In the genomic region with DNA sequence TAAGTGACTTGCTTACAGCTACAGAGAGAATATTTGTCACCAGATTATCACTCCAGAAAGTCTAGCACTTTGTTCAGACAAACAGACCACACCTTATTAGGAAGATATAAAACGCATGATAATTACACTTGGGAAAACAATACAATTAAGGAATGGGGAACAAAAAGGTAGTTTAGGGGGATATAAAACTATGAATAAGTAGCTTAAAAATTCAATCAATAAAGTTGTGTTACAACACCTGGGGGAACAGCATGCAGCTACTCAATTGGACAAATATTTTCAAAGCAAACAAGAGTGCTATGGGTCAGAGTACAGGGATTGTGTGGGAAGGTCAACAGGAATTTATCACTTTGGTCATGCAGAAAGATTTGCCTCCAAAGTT, we compare ENCODE assay signal across 20 cellular contexts. TPM values are rescaled to one million over a fixed set of nuclear protein-coding genes. Genes with fewer than 3 reads are reported as not detected.
DNase-seq lines count a peak whose midpoint lies in the region; ATAC-seq, FAIRE-seq and TF ChIP-seq lines count a peak whose summit lies in the region.
"Had no signal": no experiment of that assay in that cellular context is flagged by ENCODE, and none has a peak within 500 bp of the region (broad histone marks: within the 10 kb centered on the region; RNA-seq: fewer than 3 reads in every experiment).

No MANE protein-coding gene starts in this region.

- no peaks in the 10 kb centered on the region for H3K9me1 ChIP-seq in keratinocyte (ENCODE audit: control insufficient read depth, extremely low read depth, insufficient read depth, low read length)

- H3K9me3 ChIP-seq in breast epithelium (no peaks in the 10 kb centered on the region), RWPE2 (ENCODE audit: severe bottlenecking) (no peaks in the 10 kb centered on the region), keratinocyte (ENCODE audit: control insufficient read depth, low read depth, low read length) (no peaks in the 10 kb centered on the region), prostate gland (no peaks in the 10 kb centered on the region)
- H3K9me3 ChIP-seq: mucosa of descending colon, thoracic aorta had no signal

- H2AFZ ChIP-seq in keratinocyte (ENCODE audit: control insufficient read depth, low read length): no peak overlapping the region
- H2AFZ ChIP-seq: neural progenitor cell had no signal

- no peak overlapping the region for H3K4me3 Mint-ChIP-seq in MCF 10A (ENCODE audit: unreplicated experiment)
- H3K4me3 Mint-ChIP-seq: activated B cell treated with CpG ODN at 0.5 μM for 24 hours; CD8-positive, alpha-beta memory T cell; neural progenitor cell had no signal

- no peak for TF ChIP-seq POLR2A in breast epithelium (IDR thresholded peaks at IDR 0.05)
- TF ChIP-seq POLR2A in prostate gland (IDR thresholded peaks at IDR 0.05): no peak

- intact Hi-C loops in MCF 10A (cut with micrococcal nuclease) (loop anchor here (2.0 kb wide), 1 partner anchor 76 kb away; no protein-coding TSS in a partner anchor), breast epithelium (cut with DNase I; ENCODE audit: low total_unique reads) (no loop called here), prostate gland (cut with DNase I) (no loop called here)

- BruUV-seq in MCF 10A (replicated peaks; lab: Mats Ljungman, UMichigan): no TSS peak

- H3K27me3 Mint-ChIP-seq in MCF 10A (ENCODE audit: insufficient read depth, unreplicated experiment): no peaks in the 10 kb centered on the region

- CTCF ChIA-PET in MCF 10A (lab: Yijun Ruan, JAX): interaction anchor here (0.6 to 1.2 kb wide), 7 partner anchors 11 to 184 kb away, joined by 3 to 5 read pairs (median 3); a partner anchor contains a TSS

- H3K36me3 Mint-ChIP-seq in MCF 10A (ENCODE audit: insufficient read depth, unreplicated experiment): peaks cover 94% of the 10 kb centered on the region
- H3K36me3 Mint-ChIP-seq: CD8-positive, alpha-beta memory T cell had no signal

- POLR2A ChIA-PET in MCF 10A (lab: Yijun Ruan, JAX): interaction anchor here (0.5 to 7.1 kb wide), 16 partner anchors 14 to 875 kb away, joined by 3 to 153 read pairs (median 4); a partner anchor contains a TSS

- peaks cover 29% of the 10 kb centered on the region for H3K4me1 Mint-ChIP-seq in MCF 10A (ENCODE audit: insufficient read depth, unreplicated experiment)
- H3K4me1 Mint-ChIP-seq: activated B cell treated with CpG ODN at 0.5 μM for 24 hours; CD8-positive, alpha-beta memory T cell had no signal

- H3K79me2 ChIP-seq in keratinocyte (ENCODE audit: control insufficient read depth, insufficient read depth, low read length): no peaks in the 10 kb centered on the region

- peak overlapping the region; percentile 26 for H3K4me2 ChIP-seq in keratinocyte (ENCODE audit: control insufficient read depth, extremely low read depth, insufficient read depth, low read depth, low read length)
- H3K4me2 ChIP-seq: neural progenitor cell had no signal

- no peak for DNase-seq in MCF 10A (ENCODE audit: unreplicated experiment)
- DNase-seq in breast epithelium (ENCODE audit: low spot score in 2 of 2): no peak
- no peak for DNase-seq in RWPE2 (ENCODE audit: low spot score)
- DNase-seq in keratinocyte (ENCODE audit: low read depth, low spot score): no peak
- DNase-seq in prostate gland (ENCODE audit: low spot score): no peak
- DNase-seq: activated B cell treated with CpG ODN at 0.5 μM for 24 hours; amygdala; cerebellar nuclear complex; DND-41; effector memory CD4-positive, alpha-beta T cell; KG1; left ventricle myocardium superior; mucosa of descending colon; NCI-H2081 had no signal

- dilution Hi-C loops in keratinocyte (cut with MboI; ENCODE audit: extremely low pct_ligation_motif_present, low sequenced_read_pairs): no loop called here

- no peaks in the 10 kb centered on the region for H4K20me1 ChIP-seq in keratinocyte (ENCODE audit: control insufficient read depth, extremely low read depth, insufficient read depth, low read length)

- no peak overlapping the region for H3K4me3 ChIP-seq in breast epithelium
- H3K4me3 ChIP-seq in RWPE2 (ENCODE audit: severe bottlenecking): no peak overlapping the region
- H3K4me3 ChIP-seq in keratinocyte (ENCODE audit: control insufficient read depth in 2 of 3, extremely low read depth in 1 of 3, insufficient read depth in 2 of 3, low read depth in 1 of 3, low read length in 3 of 3): no peak overlapping the region
- no peak overlapping the region for H3K4me3 ChIP-seq in prostate gland
- H3K4me3 ChIP-seq: mucosa of descending colon, neural progenitor cell, thoracic aorta had no signal

- FAIRE-seq in keratinocyte (lab: Jason Lieb, UNC): no peak

- H3K36me3 ChIP-seq in breast epithelium (no peaks in the 10 kb centered on the region), RWPE2 (ENCODE audit: low read depth) (peaks cover 33% of the 10 kb centered on the region; the same call in 1 of the 2 replicates), keratinocyte (ENCODE audit: control insufficient read depth in 2 of 2, extremely low read depth in 1 of 2, insufficient read depth in 2 of 2, low read length in 2 of 2) (peaks cover 0 to 3% of the 10 kb centered on the region in 2 experiments), prostate gland (no peaks in the 10 kb centered on the region)
- H3K36me3 ChIP-seq: neural progenitor cell, thoracic aorta had no signal

- H3K4me1 ChIP-seq in breast epithelium: no peaks in the 10 kb centered on the region
- peaks cover 60% of the 10 kb centered on the region for H3K4me1 ChIP-seq in RWPE2 (ENCODE audit: insufficient read depth, poor library complexity, severe bottlenecking)
- peaks cover 50% of the 10 kb centered on the region for H3K4me1 ChIP-seq in keratinocyte (ENCODE audit: control insufficient read depth, extremely low read depth, insufficient read depth, low read length)
- H3K4me1 ChIP-seq in prostate gland (replicated peaks): no peaks in the 10 kb centered on the region
- H3K4me1 ChIP-seq: neural progenitor cell had no signal

- no peak overlapping the region for H3K9ac ChIP-seq in keratinocyte (ENCODE audit: control insufficient read depth, extremely low read depth, insufficient read depth, low read length)
- H3K9ac ChIP-seq: neural progenitor cell had no signal

- ATAC-seq in RWPE2 (ENCODE audit: low read depth) (no peak), HG03571 (IDR thresholded peaks at IDR 0.05; ENCODE audit: unreplicated experiment) (no peak), HG02610 (IDR thresholded peaks at IDR 0.05; ENCODE audit: unreplicated experiment) (no peak), GM18858 (IDR thresholded peaks at IDR 0.05; ENCODE audit: unreplicated experiment) (no peak)
- ATAC-seq: mucosa of descending colon had no signal

- H3K27me3 ChIP-seq in breast epithelium: no peaks in the 10 kb centered on the region
- H3K27me3 ChIP-seq in RWPE2 (ENCODE audit: insufficient read depth, poor library complexity, severe bottlenecking): no peaks in the 10 kb centered on the region
- no peaks in the 10 kb centered on the region for H3K27me3 ChIP-seq in keratinocyte (ENCODE audit: control insufficient read depth, extremely low read depth, insufficient read depth, low read length)
- H3K27me3 ChIP-seq in prostate gland (replicated peaks; ENCODE audit: insufficient read depth): no peaks in the 10 kb centered on the region
- H3K27me3 ChIP-seq: neural progenitor cell had no signal

- no peaks in the 10 kb centered on the region for H3K9me3 Mint-ChIP-seq in MCF 10A (ENCODE audit: unreplicated experiment)
- H3K9me3 Mint-ChIP-seq: activated B cell treated with CpG ODN at 0.5 μM for 24 hours; CD8-positive, alpha-beta memory T cell; neural progenitor cell had no signal

- H3K27ac ChIP-seq in breast epithelium (no peak overlapping the region), RWPE2 (ENCODE audit: poor library complexity, severe bottlenecking) (peak overlapping the region; percentile 95), keratinocyte (ENCODE audit: control insufficient read depth, insufficient read depth, low read length) (peak overlapping the region; percentile 80), prostate gland (no peak overlapping the region)
- H3K27ac ChIP-seq: neural progenitor cell, thoracic aorta had no signal

- WGBS in prostate gland: 42% methylated on average over 1 of the region's 1 CpG

- peak overlapping the region; percentile 29 for H3K27ac Mint-ChIP-seq in MCF 10A (ENCODE audit: low read depth, unreplicated experiment)
- H3K27ac Mint-ChIP-seq: activated B cell treated with CpG ODN at 0.5 μM for 24 hours; CD8-positive, alpha-beta memory T cell; neural progenitor cell had no signal

- no peak for TF ChIP-seq CTCF in MCF 10A (IDR thresholded peaks at IDR 0.05; ENCODE audit: unreplicated experiment)
- TF ChIP-seq CTCF in breast epithelium (IDR thresholded peaks at IDR 0.05): no peak
- TF ChIP-seq CTCF in RWPE2 (IDR thresholded peaks at IDR 0.05; ENCODE audit: poor library complexity, severe bottlenecking): no peak
- TF ChIP-seq CTCF in keratinocyte (optimal IDR thresholded peaks at IDR 0.05 in 1 of 3, IDR thresholded peaks at IDR 0.05 in 1 of 3, conservative IDR thresholded peaks at IDR 0.05 in 1 of 3; ENCODE audit: extremely low read depth in 1 of 3, insufficient read depth in 2 of 3, low read length in 3 of 3): no peak
- no peak for TF ChIP-seq CTCF in prostate gland (IDR thresholded peaks at IDR 0.05)

RNA-seq across cellular contexts. Expression of a gene that starts 15.1 kb away (rescaled TPM):
- total RNA-seq in MCF 10A (2022) (197 and 263 TPM in 2 replicates), breast epithelium (10 to 100 TPM in 1 of 3 donors, 1 to 10 TPM in 1, under 1 TPM in 1; 0.80 to 51.8 (median 2.9) TPM), prostate gland (10 to 100 TPM in 1 of 2 donors, 1 to 10 TPM in 1; 8.8 to 52.3 TPM)
- polyA plus RNA-seq in keratinocyte: 126 to 406 TPM (median 218 TPM) in 3 replicates
- polyA plus RNA-seq in keratinocyte (2011; ENCODE audit: low read depth): 145 TPM
- polyA plus RNA-seq in keratinocyte (2011; cell fraction: cytosol; rRNA removed): 142 and 283 TPM in 2 replicates
- polyA plus RNA-seq in keratinocyte (2011; cell fraction: nucleus; rRNA removed): 856 and 1,206 TPM in 2 replicates
- polyA plus RNA-seq in keratinocyte (2012; ENCODE audit: low replicate concordance): 97.6 and 476 TPM in 2 replicates
- 95.8 to 637 TPM (median 395 TPM) in 3 replicates for polyA minus RNA-seq in keratinocyte
- 140 TPM for polyA minus RNA-seq in keratinocyte (2011; cell fraction: cytosol; rRNA and poly(A)+ RNA removed)
- 726 and 1,190 TPM in 2 replicates for polyA minus RNA-seq in keratinocyte (2011; cell fraction: nucleus; rRNA and poly(A)+ RNA removed)
- total RNA-seq: activated B cell treated with CpG ODN at 0.5 μM for 24 hours had no signal
- polyA plus RNA-seq: CD8-positive, alpha-beta memory T cell had no signal

Comparison
In these comparisons a context has a peak if more than half of its experiments do, and no peak if none do; other contexts are left out.
1. H3K27ac ChIP-seq: peak in RWPE2 (single experiment) and keratinocyte (single experiment); none in breast epithelium (0 of 2) and prostate gland (0 of 2).